ENCODE assay signal across 9 cellular contexts in the genomic region with DNA sequence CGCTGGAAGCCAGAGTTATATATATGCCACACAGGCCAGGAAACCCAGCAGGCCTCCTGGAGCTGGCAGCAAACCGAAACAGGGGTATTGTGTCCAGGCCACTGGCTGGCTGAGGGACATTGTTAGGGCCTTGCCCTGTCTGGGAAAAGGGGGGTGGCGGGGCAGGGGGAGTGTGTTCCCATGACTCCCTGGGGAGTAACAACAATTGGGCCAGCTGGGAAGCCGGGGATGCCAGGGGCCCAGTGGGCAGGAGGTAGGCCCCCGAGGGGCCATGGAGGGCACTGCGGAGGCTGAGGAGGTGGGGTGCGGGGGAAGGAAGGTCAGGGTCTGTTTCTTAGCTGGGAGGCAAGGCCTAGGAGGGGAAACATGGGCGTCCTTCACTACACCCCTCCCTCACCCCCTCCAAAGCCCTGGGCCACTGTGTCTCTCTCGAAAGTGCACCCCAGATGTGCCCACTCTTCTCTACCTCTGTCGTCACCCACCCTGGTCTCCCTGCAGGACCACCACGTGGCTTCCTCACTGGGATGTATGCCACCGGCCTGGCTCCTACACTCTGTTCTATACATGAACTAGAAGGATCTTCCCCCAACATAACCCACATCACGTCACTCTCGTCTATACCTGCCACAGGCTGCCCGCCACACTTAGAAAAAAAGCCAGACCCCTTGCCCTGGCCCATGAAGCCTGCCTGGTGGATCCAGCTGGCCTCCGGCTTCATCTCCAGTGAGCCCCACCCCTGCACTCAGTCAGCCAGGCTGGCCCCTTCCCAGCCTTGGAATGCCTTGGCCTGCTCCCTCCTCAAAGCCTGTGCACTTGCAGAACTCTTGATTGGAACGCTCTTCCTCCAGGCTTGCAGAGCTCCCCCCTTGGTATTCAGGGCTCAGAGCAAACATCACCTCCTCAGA. TPM values are rescaled to one million over a fixed set of nuclear protein-coding genes. Genes with fewer than 3 reads are reported as not detected.
DNase-seq lines count a peak whose midpoint lies in the region; ATAC-seq, FAIRE-seq and TF ChIP-seq lines count a peak whose summit lies in the region.
"Had no signal": no experiment of that assay in that cellular context is flagged by ENCODE, and none has a peak within 500 bp of the region (broad histone marks: within the 10 kb centered on the region; RNA-seq: fewer than 3 reads in every experiment).

No MANE protein-coding gene starts in this region.

- H3K36me3 ChIP-seq in uterus, result no peaks in the 10 kb centered on the region

- peaks cover 19% of the 10 kb centered on the region for H3K4me1 Mint-ChIP-seq in activated T-cell treated with anti-CD3 and anti-CD28 coated beads, Interleukin-2, amount 50 U/mL, for 24 hours (ENCODE audit: low read depth)
- peaks cover 27% of the 10 kb centered on the region for H3K4me1 Mint-ChIP-seq in activated T-cell treated with anti-CD3 and anti-CD28 coated beads, Interleukin-2, amount 50 U/mL, for 72 hours (ENCODE audit: low read depth)
- peaks cover 18% of the 10 kb centered on the region for H3K4me1 Mint-ChIP-seq in nephron

- H3K4me3 Mint-ChIP-seq in activated T-cell treated with anti-CD3 and anti-CD28 coated beads, Interleukin-2, amount 50 U/mL, for 24 hours, result no peak overlapping the region
- H3K4me3 Mint-ChIP-seq in activated T-cell treated with anti-CD3 and anti-CD28 coated beads, Interleukin-2, amount 50 U/mL, for 72 hours, result no peak overlapping the region
- H3K4me3 Mint-ChIP-seq in nephron, result no peak overlapping the region

- intact Hi-C loops in uterus (cut with DNase I; ENCODE audit: low total_unique reads), result no loop called here

- no peak for ATAC-seq in activated T-cell treated with anti-CD3 and anti-CD28 coated beads, Interleukin-2, amount 50 U/mL, for 72 hours (replicated peaks in 1 of 2)
- no peak for ATAC-seq in HG03442 (IDR thresholded peaks at IDR 0.05; ENCODE audit: unreplicated experiment)

- H3K36me3 Mint-ChIP-seq in activated T-cell treated with anti-CD3 and anti-CD28 coated beads, Interleukin-2, amount 50 U/mL, for 24 hours (ENCODE audit: low read depth), result no peaks in the 10 kb centered on the region
- H3K36me3 Mint-ChIP-seq in activated T-cell treated with anti-CD3 and anti-CD28 coated beads, Interleukin-2, amount 50 U/mL, for 72 hours (ENCODE audit: insufficient read depth in 2 of 2), result no peaks in the 10 kb centered on the region
- H3K36me3 Mint-ChIP-seq in nephron (ENCODE audit: low read depth), result peaks cover 4% of the 10 kb centered on the region

- TF ChIP-seq CTCF in nephron (IDR thresholded peaks at IDR 0.05; ENCODE audit: unreplicated experiment in 3 of 3) (no peak), uterus (IDR thresholded peaks at IDR 0.05) (no peak)

- H3K27ac ChIP-seq in uterus, result peak overlapping the region; percentile 20 to 25

- H3K27ac Mint-ChIP-seq in activated T-cell treated with anti-CD3 and anti-CD28 coated beads, Interleukin-2, amount 50 U/mL, for 24 hours, result peak overlapping the region; percentile 8
- no peak overlapping the region for H3K27ac Mint-ChIP-seq in activated T-cell treated with anti-CD3 and anti-CD28 coated beads, Interleukin-2, amount 50 U/mL, for 72 hours
- H3K27ac Mint-ChIP-seq in nephron, result peak overlapping the region; percentile 26 to 59 (median 56)

- no peaks in the 10 kb centered on the region for H3K27me3 ChIP-seq in uterus

- no peaks in the 10 kb centered on the region for H3K9me3 ChIP-seq in uterus

- H3K27me3 Mint-ChIP-seq in activated T-cell treated with anti-CD3 and anti-CD28 coated beads, Interleukin-2, amount 50 U/mL, for 24 hours, result no peaks in the 10 kb centered on the region
- no peaks in the 10 kb centered on the region for H3K27me3 Mint-ChIP-seq in activated T-cell treated with anti-CD3 and anti-CD28 coated beads, Interleukin-2, amount 50 U/mL, for 72 hours (ENCODE audit: low read depth)
- peaks cover 3% of the 10 kb centered on the region for H3K27me3 Mint-ChIP-seq in nephron (ENCODE audit: low read depth)

- no peaks in the 10 kb centered on the region for H3K4me1 ChIP-seq in uterus

- FAIRE-seq in H54 (lab: Jason Lieb, UNC), result no peak

- DNase-seq in activated T-cell treated with anti-CD3 and anti-CD28 coated beads, Interleukin-2, amount 50 U/mL, for 24 hours, result no peak
- no peak for DNase-seq in activated T-cell treated with anti-CD3 and anti-CD28 coated beads, Interleukin-2, amount 50 U/mL, for 72 hours
- DNase-seq in fibroblast of peridontal ligament (ENCODE audit: extremely low read depth) (peak; percentile 13), uterus (peak in 1 of 2 donors; percentile 73), NCI-H2107 (lab: John Stamatoyannopoulos, UW) (no peak), H54 (ENCODE audit: insufficient read length, low spot score) (no peak)

- TF ChIP-seq POLR2A in uterus (IDR thresholded peaks at IDR 0.05), result no peak
- TF ChIP-seq POLR2A in H54 (IDR thresholded peaks at IDR 0.05; ENCODE audit: low read depth, low read length), result no peak

- no peaks in the 10 kb centered on the region for H3K9me3 Mint-ChIP-seq in activated T-cell treated with anti-CD3 and anti-CD28 coated beads, Interleukin-2, amount 50 U/mL, for 24 hours
- no peaks in the 10 kb centered on the region for H3K9me3 Mint-ChIP-seq in activated T-cell treated with anti-CD3 and anti-CD28 coated beads, Interleukin-2, amount 50 U/mL, for 72 hours
- H3K9me3 Mint-ChIP-seq in nephron, result peaks cover 8% of the 10 kb centered on the region

- H3K4me3 ChIP-seq in uterus, result no peak overlapping the region

RNA-seq across cellular contexts. Expression of gene E2F1, which starts 7.8 kb away (rescaled TPM):
- 10 to 100 TPM; 64.5 to 81.5 TPM for total RNA-seq in activated T-cell treated with anti-CD3 and anti-CD28 coated beads, Interleukin-2, amount 50 U/mL, for 72 hours
- total RNA-seq in uterus, result 1 to 10 TPM in 2 of 4 donors, under 1 TPM in 1, not detected in 1; 0.51 to 7.3 (median 1.5) TPM

RNA-seq across cellular contexts. Expression of gene NECAB3, which starts 19.8 kb away (rescaled TPM):
- 10 to 100 TPM; 18.5 to 18.8 TPM for total RNA-seq in activated T-cell treated with anti-CD3 and anti-CD28 coated beads, Interleukin-2, amount 50 U/mL, for 72 hours
- total RNA-seq in uterus, result 10 to 100 TPM in 3 of 4 donors, 1 to 10 TPM in 1; 5.6 to 44.3 (median 20.4) TPM

RNA-seq across cellular contexts. Expression of gene PXMP4, which starts 26.1 kb away (rescaled TPM):
- 10 to 100 TPM; 12.8 to 16.9 TPM for total RNA-seq in activated T-cell treated with anti-CD3 and anti-CD28 coated beads, Interleukin-2, amount 50 U/mL, for 72 hours
- total RNA-seq in uterus, result 10 to 100 TPM in 2 of 4 donors, 1 to 10 TPM in 2; 1.8 to 13.8 (median 10.7) TPM

RNA-seq across cellular contexts. Expression of gene ACTL10, which starts 27.2 kb away (rescaled TPM):
- total RNA-seq in activated T-cell treated with anti-CD3 and anti-CD28 coated beads, Interleukin-2, amount 50 U/mL, for 72 hours, result 1 to 10 TPM; 1.4 to 1.8 TPM
- total RNA-seq in uterus, result 1 to 10 TPM in 3 of 4 donors, not detected in 1; 1.4 to 4.4 (median 1.9) TPM

RNA-seq across cellular contexts. Expression of gene C20orf144, which starts 31.9 kb away (rescaled TPM):
- total RNA-seq in activated T-cell treated with anti-CD3 and anti-CD28 coated beads, Interleukin-2, amount 50 U/mL, for 72 hours, result under 1 TPM; 0.17 to 0.23 TPM
- total RNA-seq in uterus, result not detected
- total RNA-seq: urinary bladder had no signal

Comparison
In these comparisons a context has a peak if more than half of its experiments do, and no peak if none do; other contexts are left out.
1. RNA of gene E2F1, which starts 7.8 kb away (total RNA-seq): 64.5 to 81.5 TPM in activated T-cell treated with anti-CD3 and anti-CD28 coated beads, Interleukin-2, amount 50 U/mL, for 72 hours; 0.51 to 7.3 TPM in uterus; every median in the first group is over 4 times any median in the second.